8 cellular contexts compared by ENCODE assay signal in genomic region chr5:95081500-95082355, GRCh38.
DNase-seq lines count a peak whose midpoint lies in the region; ATAC-seq and TF ChIP-seq lines count a peak whose summit lies in the region.

No MANE protein-coding gene starts in this region.

- CTCF ChIA-PET in HEK293 (lab: Yijun Ruan, JAX): no interaction called here

- no peaks in the 10 kb centered on the region; the same call in 1 of the 2 replicates for H3K4me1 ChIP-seq in HEK293 (ENCODE audit: control insufficient read depth, insufficient read depth, low read length)
- H3K4me1 ChIP-seq in prostate gland (replicated peaks): no peaks in the 10 kb centered on the region

- DNase-seq in activated CD8-positive, alpha-beta memory T cell treated with anti-CD3 and anti-CD28 coated beads, Interleukin-2, amount 50 U/mL, for 4 hours: peak; percentile 21
- DNase-seq in activated CD8-positive, alpha-beta memory T cell treated with anti-CD3 and anti-CD28 coated beads for 24 hours: no peak
- DNase-seq in M059J (ENCODE audit: low read depth) (peak; percentile 52), Right ventricle myocardium inferior (ENCODE audit: missing footprints) (peak; percentile 81), prostate gland (ENCODE audit: low spot score) (peak; percentile 8), KG1 (lab: John Stamatoyannopoulos, UW) (no peak)
- peak; percentile 24 to 31 for DNase-seq in activated T-cell treated with anti-CD3 and anti-CD28 coated beads, Interleukin-2, amount 50 U/mL, for 48 hours

- POLR2A ChIA-PET in HEK293 (lab: Yijun Ruan, JAX): no interaction called here

- intact Hi-C loops in Right ventricle myocardium inferior (cut with DNase I) (no loop called here), prostate gland (cut with DNase I) (no loop called here)

- no peaks in the 10 kb centered on the region for H3K27me3 ChIP-seq in prostate gland (replicated peaks; ENCODE audit: insufficient read depth)

- H3K9me3 ChIP-seq in HEK293 (ENCODE audit: control insufficient read depth, insufficient read depth, low read depth, low read length): no peaks in the 10 kb centered on the region
- no peaks in the 10 kb centered on the region for H3K9me3 ChIP-seq in prostate gland

- H3K36me3 ChIP-seq in HEK293 (ENCODE audit: control insufficient read depth in 2 of 2, insufficient read depth in 1 of 2, low read length in 2 of 2) (no peaks in the 10 kb centered on the region), prostate gland (no peaks in the 10 kb centered on the region)

- H3K27ac ChIP-seq in HEK293 (ENCODE audit: extremely low read depth, low read depth, low read length): no peak overlapping the region
- no peak overlapping the region for H3K27ac ChIP-seq in prostate gland

- H3K4me3 ChIP-seq in HEK293 (ENCODE audit: low read depth, low read length) (peak overlapping the region; percentile 7), prostate gland (no peak overlapping the region)

- no peak for TF ChIP-seq CTCF in HEK293 (tag by site-specific recombination; IDR thresholded peaks at IDR 0.05)
- TF ChIP-seq CTCF in prostate gland (IDR thresholded peaks at IDR 0.05): no peak

- WGBS in prostate gland: 15% methylated on average over 8 of the region's 8 CpGs

- no peak for TF ChIP-seq POLR2A in prostate gland (IDR thresholded peaks at IDR 0.05)

- peak; percentile 69 for ATAC-seq in Right ventricle myocardium inferior

TF ChIP-seq in HEK293, 187 proteins besides CTCF, POLR2A, EP300 and RAD21:
- TF ChIP-seq ZNF704 (tag by site-specific recombination; IDR thresholded peaks at IDR 0.05) (no peak), PRDM1 (tag by site-specific recombination; IDR thresholded peaks at IDR 0.05) (0 out of 2 replicates have a peak, but pooled peaks have one; percentile 22), BCL11A (tag by site-specific recombination; IDR thresholded peaks at IDR 0.05; ENCODE audit: low read depth) (no peak), SCRT2 (tag by site-specific recombination; IDR thresholded peaks at IDR 0.05) (peak; percentile 89)

Comparison
In these comparisons a context has a peak if more than half of its experiments do, and no peak if none do; other contexts are left out.
1. DNase-seq: peak in activated CD8-positive, alpha-beta memory T cell treated with anti-CD3 and anti-CD28 coated beads, Interleukin-2, amount 50 U/mL, for 4 hours (single experiment), M059J (single experiment), activated T-cell treated with anti-CD3 and anti-CD28 coated beads, Interleukin-2, amount 50 U/mL, for 48 hours (2 of 2), Right ventricle myocardium inferior (single experiment) and prostate gland (single experiment); none in activated CD8-positive, alpha-beta memory T cell treated with anti-CD3 and anti-CD28 coated beads for 24 hours (single experiment) and KG1 (single experiment).